In the genomic region with DNA sequence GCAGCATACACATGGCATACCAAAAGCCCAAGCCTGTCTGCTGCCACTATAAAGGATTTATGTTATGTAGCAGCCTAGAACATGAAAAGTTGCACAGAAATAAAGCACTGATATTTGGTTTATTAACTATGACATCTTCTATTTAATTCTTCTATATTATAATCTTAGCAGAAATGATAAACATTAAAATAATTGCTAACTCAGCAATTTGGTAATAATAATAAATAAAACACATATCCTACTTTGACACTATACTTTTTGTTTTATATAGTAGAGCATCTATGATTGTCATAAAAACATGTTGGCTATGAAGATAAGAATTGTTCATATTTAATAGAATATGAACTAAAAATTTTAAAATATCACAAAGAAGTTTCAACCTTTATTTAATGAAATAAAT, we compare ENCODE assay signal across 25 cellular contexts.
A peak's percentile ranks its signal among the peaks of the same experiment; 100 is the strongest.
DNase-seq lines count a peak whose midpoint lies in the region; ATAC-seq, FAIRE-seq and TF ChIP-seq lines count a peak whose summit lies in the region.
"Had no signal": no experiment of that assay in that cellular context is flagged by ENCODE, and none has a peak within 500 bp of the region (broad histone marks: within the 10 kb centered on the region; RNA-seq: fewer than 3 reads in every experiment).

No MANE protein-coding gene starts in this region.

- TF ChIP-seq RAD21 in HepG2 (CRISPR knock-in tag; IDR thresholded peaks at IDR 0.05) (no peak), K562 (CRISPR knock-in tag; conservative IDR thresholded peaks at IDR 0.05 in 1 of 2, IDR thresholded peaks at IDR 0.05 in 1 of 2) (no peak)

- no TSS peak for BruUV-seq in HepG2 (replicated peaks; lab: Mats Ljungman, UMichigan)
- no TSS peak for BruUV-seq in K562 (replicated peaks; lab: Mats Ljungman, UMichigan)

- no peaks in the 10 kb centered on the region for H3K79me2 ChIP-seq in HepG2 (ENCODE audit: insufficient read depth, low read length)
- H3K79me2 ChIP-seq in K562 (ENCODE audit: control insufficient read depth, insufficient read depth, low read length) = no peaks in the 10 kb centered on the region

- intact Hi-C loops in HepG2 (cut with micrococcal nuclease; ENCODE audit: unreplicated experiment) = no loop called here
- intact Hi-C loops in right lobe of liver (cut with DNase I) = no loop called here
- intact Hi-C loops in K562 (cut with micrococcal nuclease) = no loop called here
- intact Hi-C loops in kidney (cut with DNase I) = no loop called here

- in situ Hi-C loops in HepG2 (cut with HindIII; ENCODE audit: extremely low pct_ligation_motif_present, low pct_unique_long_range_greater_than_20kb) (no loop called here), K562 (cut with MboI) (no loop called here)

- H3K4me1 ChIP-seq in HepG2 (ENCODE audit: insufficient read depth, low read length) = no peaks in the 10 kb centered on the region
- H3K4me1 ChIP-seq in right lobe of liver = no peaks in the 10 kb centered on the region
- no peaks in the 10 kb centered on the region for H3K4me1 ChIP-seq in K562 (replicated peaks in 1 of 2; ENCODE audit: control insufficient read depth in 2 of 2, insufficient read depth in 2 of 2, low read length in 2 of 2)
- no peaks in the 10 kb centered on the region for H3K4me1 ChIP-seq in kidney (ENCODE audit: control insufficient read depth in 1 of 2, insufficient read depth in 1 of 2, low read depth in 1 of 2, low read length in 2 of 2)
- H3K4me1 ChIP-seq: BE2C; BLaER1 treated with 17β-estradiol and CSF1 and Interleukin-3, amounts not matched to agents 10 nM and 100 nM had no signal

- no peak for TF ChIP-seq POLR2A in HepG2 (IDR thresholded peaks at IDR 0.05; ENCODE audit: insufficient read depth in 1 of 2, low read depth in 2 of 2, low read length in 2 of 2)
- TF ChIP-seq POLR2A in right lobe of liver (IDR thresholded peaks at IDR 0.05) = no peak
- no peak for TF ChIP-seq POLR2A in K562 (conservative IDR thresholded peaks at IDR 0.05)

- no peak overlapping the region for H3K4me3 ChIP-seq in HepG2 (replicated peaks in 1 of 3; ENCODE audit: insufficient read depth in 1 of 3, low read depth in 2 of 3, low read length in 3 of 3)
- H3K4me3 ChIP-seq in right lobe of liver = no peak overlapping the region
- H3K4me3 ChIP-seq in K562 = no peak overlapping the region
- no peak overlapping the region for H3K4me3 ChIP-seq in kidney (ENCODE audit: low read length in 2 of 2)
- H3K4me3 ChIP-seq: BLaER1 treated with 17β-estradiol and CSF1 and Interleukin-3, amounts not matched to agents 10 nM and 100 nM; GM23248 had no signal

- H3K9me3 ChIP-seq in HepG2 (ENCODE audit: low read length) = peaks cover 80% of the 10 kb centered on the region
- no peaks in the 10 kb centered on the region for H3K9me3 ChIP-seq in right lobe of liver
- H3K9me3 ChIP-seq in K562 (replicated peaks; ENCODE audit: control insufficient read depth, insufficient read depth, low read depth, low read length) = no peaks in the 10 kb centered on the region
- no peaks in the 10 kb centered on the region for H3K9me3 ChIP-seq in kidney (ENCODE audit: control insufficient read depth in 1 of 2, low read length in 2 of 2)
- H3K9me3 ChIP-seq: BE2C; BLaER1 treated with 17β-estradiol and CSF1 and Interleukin-3, amounts not matched to agents 10 nM and 100 nM had no signal

- H3K27ac ChIP-seq in HepG2 (ENCODE audit: extremely low read length, insufficient read depth, low read length) = no peak overlapping the region
- H3K27ac ChIP-seq in right lobe of liver = no peak overlapping the region
- no peak overlapping the region for H3K27ac ChIP-seq in K562 (ENCODE audit: extremely low read depth, low read depth, low read length)
- H3K27ac ChIP-seq in kidney (ENCODE audit: low read depth in 2 of 2, low read length in 2 of 2) = no peak overlapping the region
- H3K27ac ChIP-seq: 22Rv1; BLaER1 treated with 17β-estradiol and CSF1 and Interleukin-3, amounts not matched to agents 10 nM and 100 nM; GM23248 had no signal

- H2AFZ ChIP-seq in HepG2 (ENCODE audit: low read length) (no peak overlapping the region), K562 (ENCODE audit: low read depth, low read length) (no peak overlapping the region)
- H2AFZ ChIP-seq: GM23248 had no signal

- ATAC-seq in HepG2 (no peak), right lobe of liver (no peak), K562 (no peak), GM21515 (IDR thresholded peaks at IDR 0.05; ENCODE audit: unreplicated experiment) (no peak), GM21619 (IDR thresholded peaks at IDR 0.05; ENCODE audit: unreplicated experiment) (no peak)
- ATAC-seq: HCT116 had no signal

- DNase-seq in HepG2 (ENCODE audit: low spot score) (no peak), right lobe of liver (no peak), K562 (ENCODE audit: extremely low read depth in 1 of 4, low spot score in 3 of 4) (no peak), kidney (no peak), RPMI8226 (no peak), NCI-H1048 (lab: John Stamatoyannopoulos, UW) (no peak)
- DNase-seq: ACHN; AML-193; BE2C; CD4-positive, alpha-beta T cell; CD8-positive, alpha-beta memory T cell; DMS 273 treated with DMSO at 0.1 percent for 48 hours; DMS79; EL; GF-D8; GM23248; H9 had no signal

- CTCF ChIA-PET in HepG2 (lab: Yijun Ruan, JAX; ENCODE audit: low intra/inter-chr PET ratio, low total read pairs) = no interaction called here
- CTCF ChIA-PET in K562 (lab: Yijun Ruan, JAX; ENCODE audit: low intra/inter-chr PET ratio) = no interaction called here

- no peaks in the 10 kb centered on the region for H3K36me3 ChIP-seq in HepG2 (replicated peaks in 1 of 2; ENCODE audit: control insufficient read depth in 1 of 2, insufficient read depth in 2 of 2, low read length in 2 of 2)
- no peaks in the 10 kb centered on the region for H3K36me3 ChIP-seq in right lobe of liver
- no peaks in the 10 kb centered on the region for H3K36me3 ChIP-seq in K562 (ENCODE audit: control insufficient read depth, insufficient read depth, low read length)
- H3K36me3 ChIP-seq in kidney (ENCODE audit: control insufficient read depth in 1 of 2, insufficient read depth in 2 of 2, low read length in 2 of 2) = no peaks in the 10 kb centered on the region
- H3K36me3 ChIP-seq: BE2C; BLaER1 treated with 17β-estradiol and CSF1 and Interleukin-3, amounts not matched to agents 10 nM and 100 nM had no signal

- TF ChIP-seq EP300 in HepG2 (IDR thresholded peaks at IDR 0.05; ENCODE audit: low read depth in 2 of 2, low read length in 2 of 2) = no peak
- no peak for TF ChIP-seq EP300 in HepG2 (CRISPR knock-in tag; IDR thresholded peaks at IDR 0.05; ENCODE audit: borderline replicate concordance)
- no peak for TF ChIP-seq EP300 in K562 (IDR thresholded peaks at IDR 0.05; ENCODE audit: low read length)

- H3K9ac ChIP-seq in HepG2 (ENCODE audit: insufficient read depth, low read depth, low read length) (no peak overlapping the region), K562 (ENCODE audit: insufficient read depth in 1 of 2, low read depth in 2 of 2, low read length in 2 of 2) (no peak overlapping the region), kidney (ENCODE audit: low read length in 2 of 2) (no peak overlapping the region)
- H3K9ac ChIP-seq: BLaER1 treated with 17β-estradiol and CSF1 and Interleukin-3, amounts not matched to agents 10 nM and 100 nM; GM23248 had no signal

- no peaks in the 10 kb centered on the region for H3K9me1 ChIP-seq in K562 (ENCODE audit: control insufficient read depth, insufficient read depth, low read length)

- H4K20me1 ChIP-seq in HepG2 (ENCODE audit: insufficient read depth, low read length) (no peaks in the 10 kb centered on the region), K562 (replicated peaks; ENCODE audit: control insufficient read depth, insufficient read depth, low read length) (no peaks in the 10 kb centered on the region)
- H4K20me1 ChIP-seq: BLaER1 treated with 17β-estradiol and CSF1 and Interleukin-3, amounts not matched to agents 10 nM and 100 nM had no signal

- H3K4me2 ChIP-seq in HepG2 (ENCODE audit: low read depth, low read length) (no peak overlapping the region), K562 (ENCODE audit: insufficient read depth, low read length) (no peak overlapping the region)
- H3K4me2 ChIP-seq: BLaER1 treated with 17β-estradiol and CSF1 and Interleukin-3, amounts not matched to agents 10 nM and 100 nM had no signal

- no peaks in the 10 kb centered on the region for H3K27me3 ChIP-seq in HepG2 (ENCODE audit: control insufficient read depth in 1 of 2, insufficient read depth in 2 of 2, low read length in 2 of 2)
- H3K27me3 ChIP-seq in right lobe of liver = no peaks in the 10 kb centered on the region
- H3K27me3 ChIP-seq in K562 (ENCODE audit: control insufficient read depth in 2 of 2, insufficient read depth in 2 of 2, low read length in 2 of 2) = no peaks in the 10 kb centered on the region
- H3K27me3 ChIP-seq: BE2C; BLaER1 treated with 17β-estradiol and CSF1 and Interleukin-3, amounts not matched to agents 10 nM and 100 nM had no signal

- POLR2A ChIA-PET in HepG2 (lab: Yijun Ruan, JAX) = no interaction called here
- POLR2A ChIA-PET in K562 (lab: Yijun Ruan, JAX) = no interaction called here

- TF ChIP-seq CTCF in HepG2 (CRISPR knock-in tag; IDR thresholded peaks at IDR 0.05) = no peak
- TF ChIP-seq CTCF in right lobe of liver (IDR thresholded peaks at IDR 0.05) = no peak
- TF ChIP-seq CTCF in K562 (IDR thresholded peaks at IDR 0.05 in 2 of 3, conservative IDR thresholded peaks at IDR 0.05 in 1 of 3; ENCODE audit: insufficient read depth in 2 of 3, low read depth in 1 of 3, low read length in 3 of 3) = no peak
- no peak for TF ChIP-seq CTCF in kidney (IDR thresholded peaks at IDR 0.05; ENCODE audit: borderline replicate concordance, extremely low read depth, insufficient read depth)

- FAIRE-seq in HepG2 (lab: Jason Lieb, UNC) (no peak), K562 (lab: Jason Lieb, UNC) (no peak), kidney (lab: Jason Lieb, UNC) (peak; percentile 78)
- FAIRE-seq: D721Med, GM12891, GM18507 had no signal

TF ChIP-seq in HepG2, 621 proteins besides CTCF, POLR2A, EP300 and RAD21:
- TF ChIP-seq MAFF (IDR thresholded peaks at IDR 0.05; ENCODE audit: low read depth, low read length) = peak; percentile 94
- TF ChIP-seq EHMT2 (IDR thresholded peaks at IDR 0.05; ENCODE audit: borderline replicate concordance, low read depth, low read length) = no peak
- TF ChIP-seq MAFK (conservative IDR thresholded peaks at IDR 0.05 in 1 of 2, IDR thresholded peaks at IDR 0.05 in 1 of 2; ENCODE audit: low read length in 2 of 2) = peak; percentile 81 to 98

TF ChIP-seq in K562, 482 proteins besides CTCF, POLR2A, EP300 and RAD21:
- peak; percentile 87 for TF ChIP-seq MAFG (tag; conservative IDR thresholded peaks at IDR 0.05)
- no peak for TF ChIP-seq SMAD2 (IDR thresholded peaks at IDR 0.05; ENCODE audit: low read depth, low read length)
- TF ChIP-seq MAFF (IDR thresholded peaks at IDR 0.05; ENCODE audit: low read length) = peak; percentile 86; the same call in 1 of the 2 replicates
- TF ChIP-seq MAFK (IDR thresholded peaks at IDR 0.05; ENCODE audit: low read length) = peak; percentile 94
- peak; percentile 86 for TF ChIP-seq C11orf30 (IDR thresholded peaks at IDR 0.05; ENCODE audit: low read depth)
- TF ChIP-seq ZNF316 (IDR thresholded peaks at IDR 0.05) = peak; percentile 94
